Comparison of ENCODE assay signal across 20 cellular contexts in genomic region chr4:128855656-128856055, GRCh38. TPM values are rescaled to one million over a fixed set of nuclear protein-coding genes. Genes with fewer than 3 reads are reported as not detected.
A peak's percentile ranks its signal among the peaks of the same experiment; 100 is the strongest.
DNase-seq lines count a peak whose midpoint lies in the region; ATAC-seq and TF ChIP-seq lines count a peak whose summit lies in the region.
"Had no signal": no experiment of that assay in that cellular context is flagged by ENCODE, and none has a peak within 500 bp of the region (broad histone marks: within the 10 kb centered on the region; RNA-seq: fewer than 3 reads in every experiment).

No MANE protein-coding gene starts in this region.

- H3K18ac ChIP-seq in H9 (ENCODE audit: insufficient read length, low read depth, low read length) (no peak overlapping the region), mesenchymal stem cell (ENCODE audit: low read depth in 1 of 2, low read length in 2 of 2) (no peak overlapping the region)

- H3K4me3 Mint-ChIP-seq in H9 = no peak overlapping the region
- no peak overlapping the region for H3K4me3 Mint-ChIP-seq in activated B cell treated with CpG ODN at 0.5 μM for 24 hours
- H3K4me3 Mint-ChIP-seq in stimulated activated naive B cell treated with anti-CD40 and anti-IgM and Interleukin-4, amounts not matched to agents 10 μg/mL and 1 μg/mL and 100 μg/mL, for 72 hours = no peak overlapping the region
- H3K4me3 Mint-ChIP-seq: IgD-negative memory B cell had no signal

- H3K23me2 ChIP-seq in H9 (ENCODE audit: insufficient read length, low read depth, low read length, poor library complexity, severe bottlenecking) = no peaks in the 10 kb centered on the region

- no CpG with 5 or more reads among the region's 7 CpGs for WGBS in H9 (ENCODE audit: extremely low coverage, insufficient read length, low lambda C conversion rate)
- WGBS in mesenchymal stem cell = 99% methylated on average over 7 of the region's 7 CpGs

- POLR2A ChIA-PET in activated B cell treated with CpG ODN at 0.5 μM for 24 hours (lab: Charles Lee) = no interaction called here

- no peak overlapping the region for H2BK15ac ChIP-seq in H9 (ENCODE audit: low read depth, low read length)
- H2BK15ac ChIP-seq in mesenchymal stem cell (ENCODE audit: low read depth, poor library complexity, severe bottlenecking) = no peak overlapping the region

- TF ChIP-seq CTCF in H9 (conservative IDR thresholded peaks at IDR 0.05) = no peak
- TF ChIP-seq CTCF in activated B cell treated with CpG ODN at 0.5 μM for 24 hours (IDR thresholded peaks at IDR 0.05) = no peak
- TF ChIP-seq CTCF in GM10266 (IDR thresholded peaks at IDR 0.05; ENCODE audit: control insufficient read depth, insufficient read depth, low read depth, missing control alignments) = no peak

- no peak overlapping the region for H4K5ac ChIP-seq in H9 (ENCODE audit: insufficient read length, low read depth, low read length)

- H4K8ac ChIP-seq in H9 (replicated peaks; ENCODE audit: insufficient read length, low read depth, low read length) (no peak overlapping the region), mesenchymal stem cell (ENCODE audit: low read length) (no peak overlapping the region)

- no peak overlapping the region for H3K23ac ChIP-seq in H9 (ENCODE audit: insufficient read length, low read depth, low read length)
- no peak overlapping the region for H3K23ac ChIP-seq in mesenchymal stem cell (ENCODE audit: low read length in 2 of 2)

- no peak overlapping the region for H3K4me3 ChIP-seq in mesenchymal stem cell (ENCODE audit: insufficient read depth in 1 of 2, low read depth in 1 of 2, low read length in 2 of 2)
- H3K4me3 ChIP-seq: HAP-1, MG63 had no signal

- ATAC-seq in activated B cell treated with CpG ODN at 0.5 μM for 24 hours (ENCODE audit: low read depth) = no peak
- no peak for ATAC-seq in stimulated activated naive B cell treated with anti-CD40 and anti-IgM and Interleukin-4, amounts not matched to agents 10 μg/mL and 1 μg/mL and 100 μg/mL, for 72 hours (replicated peaks)

- no peak overlapping the region for H3K14ac ChIP-seq in H9 (ENCODE audit: insufficient read depth, low read length)
- no peak overlapping the region for H3K14ac ChIP-seq in mesenchymal stem cell (ENCODE audit: low read length in 2 of 2)

- no peak overlapping the region for H2AK5ac ChIP-seq in H9 (ENCODE audit: insufficient read length, low read length)
- H2AK5ac ChIP-seq in mesenchymal stem cell (ENCODE audit: low read length, severe bottlenecking) = no peak overlapping the region

- no peaks in the 10 kb centered on the region for H3K27me3 ChIP-seq in H9 (ENCODE audit: insufficient read depth, low read length)
- no peaks in the 10 kb centered on the region for H3K27me3 ChIP-seq in mesenchymal stem cell (ENCODE audit: control insufficient read depth in 1 of 2, insufficient read depth in 1 of 2, low read length in 2 of 2)
- H3K27me3 ChIP-seq: MG63 had no signal

- H2BK120ac ChIP-seq in H9 (ENCODE audit: low read depth, low read length, poor library complexity, severe bottlenecking) (no peak overlapping the region), mesenchymal stem cell (ENCODE audit: low read depth, low read length) (no peak overlapping the region)

- no peak overlapping the region for H2AFZ ChIP-seq in H9 (ENCODE audit: low read length)
- no peak overlapping the region for H2AFZ ChIP-seq in mesenchymal stem cell (ENCODE audit: low read depth, low read length)

- H3K4me1 ChIP-seq in H9 (ENCODE audit: insufficient read depth, low read length) = no peaks in the 10 kb centered on the region; the same call in 1 of the 2 replicates
- H3K4me1 ChIP-seq in mesenchymal stem cell (ENCODE audit: control insufficient read depth, insufficient read depth, low read depth, low read length) = peaks cover 23% of the 10 kb centered on the region
- H3K4me1 ChIP-seq: HAP-1 had no signal

- H3K9me3 ChIP-seq in H9 (ENCODE audit: control insufficient read depth, low read depth, low read length) (no peaks in the 10 kb centered on the region), mesenchymal stem cell (ENCODE audit: control insufficient read depth, low read length) (no peaks in the 10 kb centered on the region)
- H3K9me3 ChIP-seq: HAP-1, MG63, SK-N-SH had no signal

- CTCF ChIA-PET in activated B cell treated with CpG ODN at 0.5 μM for 24 hours (lab: Charles Lee) = no interaction called here

- H3K79me2 ChIP-seq in H9 (ENCODE audit: insufficient read depth, low read length) = peaks cover 8% of the 10 kb centered on the region; the same call in 1 of the 2 replicates

- no peak overlapping the region for H3K9ac ChIP-seq in H9 (ENCODE audit: extremely low read depth, insufficient read length, low read length)
- H3K9ac ChIP-seq in mesenchymal stem cell (ENCODE audit: low read length) = no peak overlapping the region
- H3K9ac ChIP-seq: SK-N-SH had no signal

- H3K56ac ChIP-seq in H9 (ENCODE audit: insufficient read length, low read depth, low read length) = no peak overlapping the region

- H3K36me3 ChIP-seq in mesenchymal stem cell (ENCODE audit: control insufficient read depth in 1 of 2, insufficient read depth in 2 of 2, low read depth in 1 of 2, low read length in 2 of 2) = peaks cover 63 to 79% of the 10 kb centered on the region in 2 experiments

- H3K4me1 Mint-ChIP-seq in H9 = peaks cover 4 to 7% of the 10 kb centered on the region in 2 experiments
- H3K4me1 Mint-ChIP-seq in activated B cell treated with CpG ODN at 0.5 μM for 24 hours = peaks cover 23% of the 10 kb centered on the region
- peaks cover 26 to 27% of the 10 kb centered on the region in 2 donors for H3K4me1 Mint-ChIP-seq in stimulated activated naive B cell treated with anti-CD40 and anti-IgM and Interleukin-4, amounts not matched to agents 10 μg/mL and 1 μg/mL and 100 μg/mL, for 72 hours

- H2BK12ac ChIP-seq in H9 (ENCODE audit: insufficient read length, low read depth, low read length) = no peak overlapping the region
- H2BK12ac ChIP-seq in mesenchymal stem cell (ENCODE audit: low read length in 2 of 2) = no peak overlapping the region

- intact Hi-C loops in activated B cell treated with CpG ODN at 0.5 μM for 24 hours (cut with micrococcal nuclease) = no loop called here

- peaks cover 3% of the 10 kb centered on the region for H3K79me1 ChIP-seq in H9 (ENCODE audit: insufficient read depth, low read depth, low read length, poor library complexity, severe bottlenecking)
- peaks cover 30% of the 10 kb centered on the region for H3K79me1 ChIP-seq in mesenchymal stem cell (replicated peaks; ENCODE audit: low read length, poor library complexity, severe bottlenecking)

- H3K36me3 Mint-ChIP-seq in H9 (ENCODE audit: insufficient read depth in 1 of 3, low read depth in 3 of 3) (peaks cover 86 to 98% (median 97%) of the 10 kb centered on the region in 3 experiments), activated B cell treated with CpG ODN at 0.5 μM for 24 hours (ENCODE audit: low read depth) (peaks cover 95% of the 10 kb centered on the region)
- H3K36me3 Mint-ChIP-seq in stimulated activated naive B cell treated with anti-CD40 and anti-IgM and Interleukin-4, amounts not matched to agents 10 μg/mL and 1 μg/mL and 100 μg/mL, for 72 hours = peaks cover 46 to 61% of the 10 kb centered on the region in 2 donors

- peaks cover 2% of the 10 kb centered on the region for H4K20me1 ChIP-seq in H9 (ENCODE audit: control insufficient read depth, insufficient read depth, insufficient read length)

- H2BK5ac ChIP-seq in H9 (ENCODE audit: insufficient read length, low read length) (no peak overlapping the region), mesenchymal stem cell (ENCODE audit: low read depth, low read length, poor library complexity, severe bottlenecking) (no peak overlapping the region)

- H3K27me3 Mint-ChIP-seq in H9 (ENCODE audit: low read depth) (peaks cover 3% of the 10 kb centered on the region; the same call in 1 of the 2 replicates), activated B cell treated with CpG ODN at 0.5 μM for 24 hours (no peaks in the 10 kb centered on the region)
- no peaks in the 10 kb centered on the region for H3K27me3 Mint-ChIP-seq in stimulated activated naive B cell treated with anti-CD40 and anti-IgM and Interleukin-4, amounts not matched to agents 10 μg/mL and 1 μg/mL and 100 μg/mL, for 72 hours
- H3K27me3 Mint-ChIP-seq: IgD-negative memory B cell had no signal

- H3K9me3 Mint-ChIP-seq in H9 (no peaks in the 10 kb centered on the region; a peak in 1 of 5 replicates), activated B cell treated with CpG ODN at 0.5 μM for 24 hours (no peaks in the 10 kb centered on the region)
- no peaks in the 10 kb centered on the region for H3K9me3 Mint-ChIP-seq in stimulated activated naive B cell treated with anti-CD40 and anti-IgM and Interleukin-4, amounts not matched to agents 10 μg/mL and 1 μg/mL and 100 μg/mL, for 72 hours
- H3K9me3 Mint-ChIP-seq: IgD-negative memory B cell had no signal

- no peak overlapping the region for H2BK20ac ChIP-seq in H9 (ENCODE audit: low read depth, low read length, poor library complexity, severe bottlenecking)

- peak overlapping the region in 2 of 3 experiments; percentile 85 to 93; a peak in 2 of 7 replicates for H3K27ac Mint-ChIP-seq in H9
- H3K27ac Mint-ChIP-seq in activated B cell treated with CpG ODN at 0.5 μM for 24 hours = peak overlapping the region; percentile 4
- H3K27ac Mint-ChIP-seq in stimulated activated naive B cell treated with anti-CD40 and anti-IgM and Interleukin-4, amounts not matched to agents 10 μg/mL and 1 μg/mL and 100 μg/mL, for 72 hours = peak overlapping the region; percentile 59
- H3K27ac Mint-ChIP-seq: IgD-negative memory B cell had no signal

- H3K4me2 ChIP-seq in H9 (ENCODE audit: insufficient read depth, insufficient read length, low read length) = no peak overlapping the region
- no peak overlapping the region for H3K4me2 ChIP-seq in mesenchymal stem cell (ENCODE audit: low read length, poor library complexity, severe bottlenecking)
- H3K4me2 ChIP-seq: SK-N-SH had no signal

- H3K27ac ChIP-seq in H9 (ENCODE audit: insufficient read length, low read depth, low read length) = no peak overlapping the region
- peak overlapping the region; percentile 36 for H3K27ac ChIP-seq in mesenchymal stem cell (ENCODE audit: low read length, poor library complexity, severe bottlenecking)
- H3K27ac ChIP-seq: C4-2B had no signal

- H3K4ac ChIP-seq in H9 (ENCODE audit: low read depth, low read length) (no peak overlapping the region), mesenchymal stem cell (ENCODE audit: low read depth in 1 of 2, low read length in 2 of 2) (no peak overlapping the region)

- H4K91ac ChIP-seq in H9 (ENCODE audit: insufficient read length, low read depth, low read length) (no peak overlapping the region), mesenchymal stem cell (ENCODE audit: low read length) (no peak overlapping the region)

- DNase-seq in H9 (no peak), activated B cell treated with CpG ODN at 0.5 μM for 24 hours (no peak), mesenchymal stem cell (no peak), SK-N-DZ (ENCODE audit: low spot score) (no peak), NCI-H1436 (lab: John Stamatoyannopoulos, UW) (no peak), GM10266 (ENCODE audit: extremely low spot score) (no peak)
- DNase-seq in stimulated activated naive B cell treated with anti-CD40 and anti-IgM and Interleukin-4, amounts not matched to agents 10 μg/mL and 1 μg/mL and 100 μg/mL, for 72 hours = no peak
- DNase-seq: DMS79, Kasumi-1, MG63, NCI-H1092, NCI-H146, NCI-H2081, NCI-H2171 treated with DMSO at 0.1 percent for 48 hours, NCI-H774, SHP77, SK-N-SH had no signal

- H3T11ph ChIP-seq in H9 (ENCODE audit: low read length) = no peak overlapping the region

RNA-seq across cellular contexts. Expression of gene JADE1, which starts 46.2 kb away (rescaled TPM):
- 192 and 194 TPM in 2 replicates for total RNA-seq in H9 (2021)
- total RNA-seq in activated B cell treated with CpG ODN at 0.5 μM for 24 hours = 26.2 and 29.2 TPM in 2 replicates
- polyA plus RNA-seq in mesenchymal stem cell (2013, experiment 1 of 2) = 10.8 TPM
- polyA plus RNA-seq in mesenchymal stem cell (2013, experiment 2 of 2) = 10.8 TPM
- 19.5 and 23.8 TPM in 2 replicates for polyA plus RNA-seq in SK-N-DZ (2014; cell fraction: cytosol; rRNA removed)
- 15.8 and 19.6 TPM in 2 replicates for polyA plus RNA-seq in SK-N-DZ (2014; cell fraction: nucleus; rRNA removed)

Comparison
In these comparisons a context has a peak if more than half of its experiments do, and no peak if none do; other contexts are left out.
1. H3K27ac Mint-ChIP-seq: peak in every context shown above with its lines; median percentile 89 in H9; 59 in stimulated activated naive B cell treated with anti-CD40 and anti-IgM and Interleukin-4, amounts not matched to agents 10 μg/mL and 1 μg/mL and 100 μg/mL, for 72 hours; 4 in activated B cell treated with CpG ODN at 0.5 μM for 24 hours.